In genomic region chr6:52576392-52577021, GRCh38 we compare ENCODE assay signal across 1 cellular context.
A peak's percentile ranks its signal among the peaks of the same experiment; 100 is the strongest.
TF ChIP-seq lines count a peak whose summit lies in the region.

No MANE protein-coding gene starts in this region.

TF ChIP-seq in HepG2, 621 proteins besides CTCF, POLR2A, EP300 and RAD21 (continued from another document and continues in another):
- TF ChIP-seq ZNF570 (CRISPR knock-in tag; IDR thresholded peaks at IDR 0.05; ENCODE audit: borderline replicate concordance) (no peak), MYC (CRISPR knock-in tag; IDR thresholded peaks at IDR 0.05; ENCODE audit: borderline replicate concordance) (peak; percentile 33; the same call in 1 of the 2 replicates), ZNF484 (CRISPR knock-in tag; IDR thresholded peaks at IDR 0.05; ENCODE audit: borderline replicate concordance, low read depth) (no peak), ZNF883 (CRISPR knock-in tag; IDR thresholded peaks at IDR 0.05; ENCODE audit: not compliant biosample characterization) (peak; percentile 60), ZNF574 (CRISPR knock-in tag; IDR thresholded peaks at IDR 0.05) (peak; percentile 90), ZNF124 (CRISPR knock-in tag; IDR thresholded peaks at IDR 0.05) (0 out of 2 replicates have a peak, but pooled peaks have one; percentile 28), ZFP82 (CRISPR knock-in tag; IDR thresholded peaks at IDR 0.05; ENCODE audit: borderline replicate concordance) (0 out of 2 replicates have a peak, but pooled peaks have one; percentile 12), ZNF333 (CRISPR knock-in tag; IDR thresholded peaks at IDR 0.05; ENCODE audit: borderline replicate concordance) (peak; percentile 71; the same call in 1 of the 2 replicates), ZNF446 (CRISPR knock-in tag; IDR thresholded peaks at IDR 0.05) (0 out of 2 replicates have a peak, but pooled peaks have one; percentile 0), SIN3A (IDR thresholded peaks at IDR 0.05; ENCODE audit: borderline replicate concordance, low read depth, low read length) (peak; percentile 73; the same call in 1 of the 2 replicates), REL (CRISPR knock-in tag; conservative IDR thresholded peaks at IDR 0.05) (no peak), NFKBIZ (CRISPR knock-in tag; IDR thresholded peaks at IDR 0.05) (0 out of 2 replicates have a peak, but pooled peaks have one; percentile 48), ETV6 (CRISPR knock-in tag; conservative IDR thresholded peaks at IDR 0.05) (0 out of 2 replicates have a peak, but pooled peaks have one; percentile 18), FOSL2 (CRISPR knock-in tag; IDR thresholded peaks at IDR 0.05) (peak; percentile 32; the same call in 1 of the 2 replicates), SMARCE1 (IDR thresholded peaks at IDR 0.05; ENCODE audit: borderline replicate concordance) (no peak), THYN1 (CRISPR knock-in tag; IDR thresholded peaks at IDR 0.05; ENCODE audit: borderline replicate concordance, low read depth) (peak; percentile 17; the same call in 1 of the 2 replicates), KDM2A (CRISPR knock-in tag; IDR thresholded peaks at IDR 0.05; ENCODE audit: borderline replicate concordance, low read depth) (peak; percentile 57; the same call in 1 of the 2 replicates), TAF15 (IDR thresholded peaks at IDR 0.05; ENCODE audit: low read depth, low read length, poor library complexity, severe bottlenecking) (no peak), ZBTB7B (CRISPR knock-in tag; IDR thresholded peaks at IDR 0.05) (peak; percentile 63), ZNF558 (CRISPR knock-in tag; IDR thresholded peaks at IDR 0.05; ENCODE audit: borderline replicate concordance) (peak; percentile 78; the same call in 1 of the 2 replicates), THAP11 (CRISPR knock-in tag; IDR thresholded peaks at IDR 0.05) (peak; percentile 42), E2F2 (CRISPR knock-in tag; IDR thresholded peaks at IDR 0.05; ENCODE audit: borderline replicate concordance) (0 out of 2 replicates have a peak, but pooled peaks have one; percentile 7), ZHX2 (IDR thresholded peaks at IDR 0.05; ENCODE audit: low read depth) (no peak), ZHX2 (CRISPR knock-in tag; IDR thresholded peaks at IDR 0.05; ENCODE audit: borderline replicate concordance) (no peak), ZNF841 (CRISPR knock-in tag; IDR thresholded peaks at IDR 0.05; ENCODE audit: borderline replicate concordance) (no peak), ZNF225 (CRISPR knock-in tag; IDR thresholded peaks at IDR 0.05) (peak; percentile 63; the same call in 1 of the 2 replicates), TOE1 (CRISPR knock-in tag; IDR thresholded peaks at IDR 0.05) (peak; percentile 67; the same call in 1 of the 2 replicates), ZSCAN31 (CRISPR knock-in tag; IDR thresholded peaks at IDR 0.05; ENCODE audit: low read depth) (peak; percentile 83), MEF2D (CRISPR knock-in tag; IDR thresholded peaks at IDR 0.05) (peak; percentile 65; the same call in 1 of the 2 replicates), ZNF609 (CRISPR knock-in tag; IDR thresholded peaks at IDR 0.05; ENCODE audit: borderline replicate concordance) (peak; percentile 76; the same call in 1 of the 2 replicates), EED (CRISPR knock-in tag; IDR thresholded peaks at IDR 0.05) (peak; percentile 82), SP5 (CRISPR knock-in tag; IDR thresholded peaks at IDR 0.05; ENCODE audit: borderline replicate concordance, low read depth) (0 out of 2 replicates have a peak, but pooled peaks have one; percentile 52), HIC2 (CRISPR knock-in tag; IDR thresholded peaks at IDR 0.05; ENCODE audit: low read depth) (peak; percentile 74; the same call in 1 of the 2 replicates), ZFYVE20 (CRISPR knock-in tag; IDR thresholded peaks at IDR 0.05; ENCODE audit: borderline replicate concordance, low read depth) (no peak), EEA1 (CRISPR knock-in tag; IDR thresholded peaks at IDR 0.05; ENCODE audit: borderline replicate concordance) (peak; percentile 49; the same call in 1 of the 2 replicates), ZNF770 (CRISPR knock-in tag; IDR thresholded peaks at IDR 0.05) (peak; percentile 38), ZBTB44 (CRISPR knock-in tag; IDR thresholded peaks at IDR 0.05) (0 out of 2 replicates have a peak, but pooled peaks have one; percentile 32), HOXA9 (CRISPR knock-in tag; IDR thresholded peaks at IDR 0.05; ENCODE audit: borderline replicate concordance) (0 out of 2 replicates have a peak, but pooled peaks have one; percentile 3), SALL1 (CRISPR knock-in tag; IDR thresholded peaks at IDR 0.05) (peak; percentile 53)
